In genomic region chrX:149568701-149569296, GRCh38 we compare ENCODE assay signal across 18 cellular contexts. TPM values are rescaled to one million over a fixed set of nuclear protein-coding genes. Genes with fewer than 3 reads are reported as not detected.
DNase-seq lines count a peak whose midpoint lies in the region; ATAC-seq and TF ChIP-seq lines count a peak whose summit lies in the region.
"Had no signal": no experiment of that assay in that cellular context is flagged by ENCODE, and none has a peak within 500 bp of the region (broad histone marks: within the 10 kb centered on the region; RNA-seq: fewer than 3 reads in every experiment).

No MANE protein-coding gene starts in this region.

- H3K4me1 ChIP-seq in endodermal cell (ENCODE audit: control insufficient read depth, insufficient read depth, low read length) (no peaks in the 10 kb centered on the region), left lung (no peaks in the 10 kb centered on the region)
- H3K4me1 ChIP-seq: SJCRH30 had no signal

- TF ChIP-seq CTCF in endodermal cell (conservative IDR thresholded peaks at IDR 0.05) (no peak), left lung (IDR thresholded peaks at IDR 0.05) (no peak)

- no peak overlapping the region for H3K4me3 Mint-ChIP-seq in endodermal cell
- H3K4me3 Mint-ChIP-seq: CD14-positive monocyte, GM23338 had no signal

- peaks cover 7% of the 10 kb centered on the region for H3K27me3 Mint-ChIP-seq in endodermal cell (ENCODE audit: insufficient read depth)

- H3K9ac ChIP-seq in endodermal cell (ENCODE audit: extremely low read depth, low read length, poor library complexity, severe bottlenecking): no peak overlapping the region

- peaks cover 51% of the 10 kb centered on the region for H3K9me3 Mint-ChIP-seq in endodermal cell
- H3K9me3 Mint-ChIP-seq: GM23338 had no signal

- H3K27ac Mint-ChIP-seq in endodermal cell: no peak overlapping the region
- H3K27ac Mint-ChIP-seq: CD14-positive monocyte, GM23338 had no signal

- no peaks in the 10 kb centered on the region for H3K9me3 ChIP-seq in endodermal cell (ENCODE audit: control insufficient read depth, low read length)
- no peaks in the 10 kb centered on the region for H3K9me3 ChIP-seq in left lung
- H3K9me3 ChIP-seq: SJCRH30 had no signal

- in situ Hi-C loops in G401 (cut with HindIII; ENCODE audit: low sequenced_read_pairs): no loop called here

- no peaks in the 10 kb centered on the region for H3K36me3 ChIP-seq in endodermal cell (ENCODE audit: control insufficient read depth, insufficient read depth, low read length)
- no peaks in the 10 kb centered on the region for H3K36me3 ChIP-seq in left lung
- H3K36me3 ChIP-seq: SJCRH30 had no signal

- 86 to 90% methylated on average over 2 to 5 of the region's 5 CpGs for WGBS in endodermal cell (ENCODE audit: insufficient coverage in 1 of 2, insufficient read length in 1 of 2), 2 experiments

- ATAC-seq in left lung: no peak
- no peak for ATAC-seq in GM21360 (IDR thresholded peaks at IDR 0.05; ENCODE audit: unreplicated experiment)
- ATAC-seq: GM23338, K562 had no signal

- peaks cover 11% of the 10 kb centered on the region for H3K4me1 Mint-ChIP-seq in endodermal cell
- H3K4me1 Mint-ChIP-seq: CD14-positive monocyte had no signal

- no peaks in the 10 kb centered on the region for H3K27me3 ChIP-seq in endodermal cell (ENCODE audit: control insufficient read depth, insufficient read depth, low read length, poor library complexity, severe bottlenecking)
- H3K27me3 ChIP-seq in left lung: no peaks in the 10 kb centered on the region
- H3K27me3 ChIP-seq: SJCRH30 had no signal

- H3K27ac ChIP-seq in endodermal cell (ENCODE audit: low read depth, low read length) (no peak overlapping the region), left lung (no peak overlapping the region)
- H3K27ac ChIP-seq: SJCRH30 had no signal

- no peaks in the 10 kb centered on the region for H3K36me3 Mint-ChIP-seq in endodermal cell (ENCODE audit: low read depth)
- H3K36me3 Mint-ChIP-seq: CD14-positive monocyte had no signal

- H3K4me3 ChIP-seq in endodermal cell (ENCODE audit: low read length) (no peak overlapping the region), left lung (no peak overlapping the region)
- H3K4me3 ChIP-seq: GM23338, K562, SJCRH30 had no signal

- intact Hi-C loops in left lung (cut with DNase I): no loop called here

- DNase-seq in DMS79 (lab: John Stamatoyannopoulos, UW) (peak; percentile 65), G401 (ENCODE audit: low spot score) (peak; percentile 27), NCI-H2029 treated with DMSO at 0.1 percent for 48 hours (lab: John Stamatoyannopoulos, UW) (peak; percentile 0), endodermal cell (peak; percentile 10), left lung (no peak), AML-193 (lab: John Stamatoyannopoulos, UW) (no peak)
- DNase-seq: GF-D8, HCEC 1CT, NCI-H1417 treated with DMSO at 0.1 percent for 48 hours, NCI-H2081, NCI-H524 treated with DMSO at 0.1 percent for 48 hours, SJCRH30, T-helper 2 cell had no signal

RNA-seq across cellular contexts. Expression of gene MAGEA9B, which starts 18.5 kb away (rescaled TPM):
- total RNA-seq in G401 (2014; rRNA removed; shearing (Covaris generic)): not detected in 2 replicates
- total RNA-seq in endodermal cell (not detected), left lung (not detected)
- not detected for polyA plus RNA-seq in endodermal cell (2013, experiment 1 of 2)
- not detected for polyA plus RNA-seq in endodermal cell (2013, experiment 2 of 2)
- total RNA-seq: SJCRH30 had no signal
- polyA plus RNA-seq: CD14-positive monocyte, GM23338 had no signal

RNA-seq across cellular contexts. Expression of gene HSFX3, which starts 19.1 kb away (rescaled TPM):
- not detected in 2 replicates for total RNA-seq in G401 (2014; rRNA removed; shearing (Covaris generic))
- total RNA-seq in endodermal cell (not detected), left lung (not detected)
- polyA plus RNA-seq in endodermal cell (2013, experiment 1 of 2): not detected
- not detected for polyA plus RNA-seq in endodermal cell (2013, experiment 2 of 2)
- total RNA-seq: Daoy, GM23338, K562, SJCRH30 had no signal
- polyA plus RNA-seq: CD14-positive monocyte, GM23338 had no signal

RNA-seq across cellular contexts. Expression of gene HSFX2, which starts 26.3 kb away (rescaled TPM):
- not detected in 2 replicates for total RNA-seq in G401 (2014; rRNA removed; shearing (Covaris generic))
- total RNA-seq in endodermal cell (not detected), left lung (under 1 TPM; 0.39 to 0.52 TPM)
- 0.18 TPM for polyA plus RNA-seq in endodermal cell (2013, experiment 1 of 2)
- 1.1 TPM for polyA plus RNA-seq in endodermal cell (2013, experiment 2 of 2)
- total RNA-seq: Daoy, GM23338, SJCRH30 had no signal
- polyA plus RNA-seq: CD14-positive monocyte had no signal

RNA-seq across cellular contexts. Expression of gene EOLA1, which starts 28.0 kb away (rescaled TPM):
- 7.8 and 11.4 TPM in 2 replicates for total RNA-seq in G401 (2014; rRNA removed; shearing (Covaris generic))
- total RNA-seq in endodermal cell: 10 to 100 TPM; 11.9 to 18.0 TPM
- polyA plus RNA-seq in endodermal cell (2013, experiment 1 of 2): 12.6 TPM
- 13.2 TPM for polyA plus RNA-seq in endodermal cell (2013, experiment 2 of 2)
- total RNA-seq in left lung: 10 to 100 TPM; 16.0 to 18.7 TPM

Comparison
In these comparisons a context has a peak if more than half of its experiments do, and no peak if none do; other contexts are left out.
1. DNase-seq: peak in DMS79 (single experiment), G401 (single experiment), NCI-H2029 treated with DMSO at 0.1 percent for 48 hours (single experiment) and endodermal cell (single experiment); none in left lung (0 of 2) and AML-193 (0 of 2).